In the genomic region with DNA sequence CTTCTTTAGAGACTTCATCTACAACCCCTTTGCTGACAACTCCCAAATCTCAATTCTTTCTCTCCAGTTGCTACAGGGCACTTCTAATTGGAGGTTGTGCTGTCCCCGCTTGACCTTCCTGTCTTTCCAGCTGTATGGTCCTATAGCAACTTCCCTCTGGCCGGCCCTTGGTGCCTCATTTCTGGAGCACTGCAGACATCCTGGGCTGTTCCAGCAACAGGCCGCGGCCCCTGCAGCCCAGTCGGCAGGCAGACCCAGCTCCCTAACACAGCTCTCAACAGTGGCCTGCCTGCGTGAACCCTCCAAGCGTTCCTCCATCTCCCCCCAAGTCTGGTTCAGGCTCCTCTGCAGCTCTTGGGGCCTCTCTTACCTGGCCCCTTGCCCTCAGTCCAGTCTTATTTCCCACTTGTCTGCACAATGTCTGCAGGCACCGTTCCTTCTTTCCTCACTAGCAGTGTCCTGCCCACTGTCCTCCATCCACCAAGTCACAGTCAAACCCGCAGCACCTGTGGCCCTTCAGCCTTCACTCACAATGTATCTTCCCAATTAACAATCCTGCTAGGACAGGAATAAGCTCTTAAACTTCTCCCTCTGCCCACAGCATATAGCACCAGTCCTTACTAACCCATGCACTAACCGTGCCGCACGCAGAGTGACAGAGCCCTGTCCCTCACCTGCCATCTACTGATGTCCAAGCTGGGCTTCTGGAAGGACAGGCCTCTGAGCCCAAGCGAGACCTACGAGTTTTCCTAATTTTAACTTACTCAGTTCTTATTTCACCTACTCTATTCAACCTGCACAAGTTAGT, we compare ENCODE assay signal across 13 cellular contexts. TPM values are rescaled to one million over a fixed set of nuclear protein-coding genes. Genes with fewer than 3 reads are reported as not detected.
DNase-seq lines count a peak whose midpoint lies in the region; ATAC-seq and TF ChIP-seq lines count a peak whose summit lies in the region.
"Had no signal": no experiment of that assay in that cellular context is flagged by ENCODE, and none has a peak within 500 bp of the region (broad histone marks: within the 10 kb centered on the region; RNA-seq: fewer than 3 reads in every experiment).

No MANE protein-coding gene starts in this region.

- no peaks in the 10 kb centered on the region for H3K36me3 ChIP-seq in uterus

- intact Hi-C loops in left ventricle myocardium superior (cut with micrococcal nuclease) (no loop called here), Right ventricle myocardium inferior (cut with DNase I) (loop anchor here (1.0 to 5.0 kb wide), 3 partner anchors 39 to 80 kb away; no protein-coding TSS in a partner anchor), uterus (cut with DNase I; ENCODE audit: low total_unique reads) (loop anchor here (5.0 kb wide), 1 partner anchor 59 kb away; no protein-coding TSS in a partner anchor)
- intact Hi-C loops in activated T-helper 1 cell treated with anti-CD3 and anti-CD28 coated beads, Interleukin-12 subunit alpha, Interleukin-12 subunit beta, Interleukin-2, Interleukin-4 antibody, amounts not matched to agents 30 ng/mL and 10 ng/mL and 1 ng/mL, durations not matched to agents 14 hours and 24 hours and 36 hours (cut with micrococcal nuclease) = loop anchor here (5.0 kb wide), 2 partner anchors 59 to 109 kb away; partner anchors contain the start of gene CYP46A1

- TF ChIP-seq CTCF in nephron progenitor cell (IDR thresholded peaks at IDR 0.05) = no peak
- TF ChIP-seq CTCF in uterus (IDR thresholded peaks at IDR 0.05) = no peak
- no peak for TF ChIP-seq CTCF in RWPE1 (conservative IDR thresholded peaks at IDR 0.05; ENCODE audit: low read depth)

- peaks cover 6% of the 10 kb centered on the region for H3K9me3 Mint-ChIP-seq in nephron progenitor cell
- H3K9me3 Mint-ChIP-seq in activated T-helper 1 cell treated with anti-CD3 and anti-CD28 coated beads, Interleukin-12 subunit alpha, Interleukin-12 subunit beta, Interleukin-2, Interleukin-4 antibody, amounts not matched to agents 30 ng/mL and 10 ng/mL and 1 ng/mL, durations not matched to agents 14 hours and 24 hours and 36 hours = no peaks in the 10 kb centered on the region
- H3K9me3 Mint-ChIP-seq: endodermal cell had no signal

- TF ChIP-seq POLR2A in uterus (IDR thresholded peaks at IDR 0.05) = no peak

- CTCF ChIA-PET in RWPE1 (lab: Yijun Ruan, JAX) = interaction anchor here (0.7 to 1.0 kb wide), 4 partner anchors 28 to 145 kb away, joined by 3 to 4 read pairs (median 3); no protein-coding TSS in a partner anchor

- POLR2A ChIA-PET in RWPE1 (lab: Yijun Ruan, JAX; ENCODE audit: low non-redundant PET) = interaction anchor here (0.6 kb wide), 1 partner anchor 208 kb away, joined by 7 read pairs; no protein-coding TSS in a partner anchor

- H3K4me3 ChIP-seq in uterus = no peak overlapping the region

- H3K27ac ChIP-seq in uterus = peak overlapping the region; percentile 13 to 91
- H3K27ac ChIP-seq in RWPE1 = no peak overlapping the region
- H3K27ac ChIP-seq: HL-60 had no signal

- DNase-seq in left ventricle myocardium superior (no peak), Right ventricle myocardium inferior (ENCODE audit: missing footprints) (no peak), dermis blood vessel endothelial cell (peak; percentile 17), nephron progenitor cell (no peak), uterus (no peak), RWPE1 (ENCODE audit: low spot score) (no peak)
- DNase-seq in activated T-helper 1 cell treated with anti-CD3 and anti-CD28 coated beads, Interleukin-12 subunit alpha, Interleukin-12 subunit beta, Interleukin-2, Interleukin-4 antibody, amounts not matched to agents 30 ng/mL and 10 ng/mL and 1 ng/mL, durations not matched to agents 14 hours and 24 hours and 36 hours (ENCODE audit: low spot score) = no peak
- DNase-seq in stimulated activated CD4-positive, alpha-beta T cell treated with anti-CD3 and anti-CD28 coated beads, Interleukin-1b, Interleukin-23, amount 100 ng/mL, for 48 hours = no peak
- DNase-seq: NCI-H1930 had no signal

- peaks cover 0 to 4% of the 10 kb centered on the region in 2 donors for H3K4me1 ChIP-seq in uterus

- H3K27me3 ChIP-seq in uterus = no peaks in the 10 kb centered on the region
- H3K27me3 ChIP-seq: body of pancreas had no signal

- peaks cover 22% of the 10 kb centered on the region for H3K27me3 Mint-ChIP-seq in nephron progenitor cell (ENCODE audit: low read depth, poor library complexity)
- H3K27me3 Mint-ChIP-seq in activated T-helper 1 cell treated with anti-CD3 and anti-CD28 coated beads, Interleukin-12 subunit alpha, Interleukin-12 subunit beta, Interleukin-2, Interleukin-4 antibody, amounts not matched to agents 30 ng/mL and 10 ng/mL and 1 ng/mL, durations not matched to agents 14 hours and 24 hours and 36 hours (ENCODE audit: insufficient read depth) = peaks cover 47% of the 10 kb centered on the region

- H3K27ac Mint-ChIP-seq in nephron progenitor cell = no peak overlapping the region
- H3K27ac Mint-ChIP-seq in activated T-helper 1 cell treated with anti-CD3 and anti-CD28 coated beads, Interleukin-12 subunit alpha, Interleukin-12 subunit beta, Interleukin-2, Interleukin-4 antibody, amounts not matched to agents 30 ng/mL and 10 ng/mL and 1 ng/mL, durations not matched to agents 14 hours and 24 hours and 36 hours = no peak overlapping the region
- H3K27ac Mint-ChIP-seq: endodermal cell had no signal

- peaks cover 33% of the 10 kb centered on the region for H3K4me1 Mint-ChIP-seq in nephron progenitor cell
- H3K4me1 Mint-ChIP-seq in activated T-helper 1 cell treated with anti-CD3 and anti-CD28 coated beads, Interleukin-12 subunit alpha, Interleukin-12 subunit beta, Interleukin-2, Interleukin-4 antibody, amounts not matched to agents 30 ng/mL and 10 ng/mL and 1 ng/mL, durations not matched to agents 14 hours and 24 hours and 36 hours (ENCODE audit: low read depth) = peaks cover 20% of the 10 kb centered on the region

- H3K4me3 Mint-ChIP-seq in nephron progenitor cell = peak overlapping the region; percentile 79
- H3K4me3 Mint-ChIP-seq in activated T-helper 1 cell treated with anti-CD3 and anti-CD28 coated beads, Interleukin-12 subunit alpha, Interleukin-12 subunit beta, Interleukin-2, Interleukin-4 antibody, amounts not matched to agents 30 ng/mL and 10 ng/mL and 1 ng/mL, durations not matched to agents 14 hours and 24 hours and 36 hours = no peak overlapping the region

- H3K36me3 Mint-ChIP-seq in nephron progenitor cell (ENCODE audit: low read depth) = peaks cover 8% of the 10 kb centered on the region
- H3K36me3 Mint-ChIP-seq in activated T-helper 1 cell treated with anti-CD3 and anti-CD28 coated beads, Interleukin-12 subunit alpha, Interleukin-12 subunit beta, Interleukin-2, Interleukin-4 antibody, amounts not matched to agents 30 ng/mL and 10 ng/mL and 1 ng/mL, durations not matched to agents 14 hours and 24 hours and 36 hours (ENCODE audit: low read depth) = no peaks in the 10 kb centered on the region

- H3K9me3 ChIP-seq in uterus = no peaks in the 10 kb centered on the region
- H3K9me3 ChIP-seq: body of pancreas had no signal

- ATAC-seq in left ventricle myocardium superior = peak; percentile 5
- no peak for ATAC-seq in Right ventricle myocardium inferior
- ATAC-seq: SK-N-SH treated with all-trans-retinoic acid at 6 μM for 48 hours had no signal

RNA-seq across cellular contexts. Expression of gene EML1, which starts 1.5 kb away (rescaled TPM):
- total RNA-seq in left ventricle myocardium superior (42.9 TPM), Right ventricle myocardium inferior (49.6 TPM), dermis blood vessel endothelial cell (45.8 and 47.1 TPM in 2 replicates), uterus (100 to 1,000 TPM in 1 of 4 donors, 10 to 100 TPM in 3; 51.4 to 184 (median 84.4) TPM)
- 0.76 and 0.91 TPM in 2 replicates for total RNA-seq in activated T-helper 1 cell treated with anti-CD3 and anti-CD28 coated beads, Interleukin-12 subunit alpha, Interleukin-12 subunit beta, Interleukin-2, Interleukin-4 antibody, amounts not matched to agents 30 ng/mL and 10 ng/mL and 1 ng/mL, durations not matched to agents 14 hours and 24 hours and 36 hours

Comparison
In these comparisons a context has a peak if more than half of its experiments do, and no peak if none do; other contexts are left out.
1. RNA of gene EML1, which starts 1.5 kb away (total RNA-seq): 51.4 to 184 TPM in uterus, 49.6 TPM in Right ventricle myocardium inferior (single experiment), 45.8 to 47.1 TPM in dermis blood vessel endothelial cell and 42.9 TPM in left ventricle myocardium superior (single experiment); 0.76 to 0.91 TPM in activated T-helper 1 cell treated with anti-CD3 and anti-CD28 coated beads, Interleukin-12 subunit alpha, Interleukin-12 subunit beta, Interleukin-2, Interleukin-4 antibody, amounts not matched to agents 30 ng/mL and 10 ng/mL and 1 ng/mL, durations not matched to agents 14 hours and 24 hours and 36 hours; every median in the first group is over 10 times any median in the second.